ENCODE assay signal across 18 cellular contexts in the genomic region with DNA sequence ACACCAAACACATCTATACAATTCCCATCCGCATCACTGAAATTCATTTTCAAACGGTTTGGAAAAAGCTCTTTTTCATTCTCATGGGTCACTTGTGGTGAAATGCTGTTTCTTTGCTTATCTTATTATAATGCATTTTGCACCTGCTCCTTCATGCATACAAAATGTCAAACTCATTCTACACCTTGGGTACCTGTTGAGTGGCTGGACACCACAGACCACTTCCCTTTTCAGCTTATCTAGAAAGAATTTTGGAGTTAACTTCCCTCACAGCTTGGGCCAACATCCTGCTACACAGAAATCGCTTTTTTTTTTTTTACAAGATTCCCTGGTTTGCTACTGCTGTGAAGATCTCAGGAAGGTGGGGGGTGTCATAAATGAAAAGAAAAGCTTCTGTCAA. TPM values are rescaled to one million over a fixed set of nuclear protein-coding genes. Genes with fewer than 3 reads are reported as not detected.
DNase-seq lines count a peak whose midpoint lies in the region; ATAC-seq, FAIRE-seq and TF ChIP-seq lines count a peak whose summit lies in the region.
"Had no signal": no experiment of that assay in that cellular context is flagged by ENCODE, and none has a peak within 500 bp of the region (broad histone marks: within the 10 kb centered on the region; RNA-seq: fewer than 3 reads in every experiment).

No MANE protein-coding gene starts in this region.

- no peak for TF ChIP-seq POLR2A in K562 (conservative IDR thresholded peaks at IDR 0.05)

- H3F3A ChIP-seq in OCI-LY1 (ENCODE audit: insufficient read depth, low read length): no peaks in the 10 kb centered on the region

- no peaks in the 10 kb centered on the region for H3K9me2 ChIP-seq in OCI-LY1 (ENCODE audit: low read depth, low read length)

- 84% methylated on average over 3 of the region's 3 CpGs for WGBS in K562 (ENCODE audit: insufficient coverage, low coverage, missing lambda C conversion rate)

- in situ Hi-C loops in K562 (cut with MboI): no loop called here

- intact Hi-C loops in natural killer cell (cut with micrococcal nuclease) (no loop called here), K562 (cut with micrococcal nuclease) (no loop called here), lower lobe of right lung (cut with DNase I) (no loop called here)

- H3K4me3 ChIP-seq in OCI-LY1 (ENCODE audit: low read depth, low read length, poor library complexity, severe bottlenecking) (no peak overlapping the region), K562 (no peak overlapping the region), lower lobe of right lung (no peak overlapping the region)
- H3K4me3 ChIP-seq: pancreas, right atrium auricular region, thoracic aorta, uterus had no signal

- no peak overlapping the region for H2AFZ ChIP-seq in OCI-LY1 (ENCODE audit: low read length)
- H2AFZ ChIP-seq in K562 (ENCODE audit: low read depth, low read length): no peak overlapping the region

- no peaks in the 10 kb centered on the region for H3K27me3 Mint-ChIP-seq in natural killer cell treated with Interleukin-12 subunit alpha and Interleukin-12 subunit beta and Interleukin-15 and Interleukin-18, amount 100 ng/mL, for 72 hours
- no peaks in the 10 kb centered on the region for H3K27me3 Mint-ChIP-seq in natural killer cell (ENCODE audit: low read depth in 2 of 2)
- H3K27me3 Mint-ChIP-seq: naive thymus-derived CD4-positive, alpha-beta T cell had no signal

- TF ChIP-seq EP300 in K562 (IDR thresholded peaks at IDR 0.05; ENCODE audit: low read length): no peak

- H3K9me3 ChIP-seq in OCI-LY1 (ENCODE audit: low read length) (no peaks in the 10 kb centered on the region), K562 (replicated peaks; ENCODE audit: control insufficient read depth, insufficient read depth, low read depth, low read length) (no peaks in the 10 kb centered on the region), lower lobe of right lung (no peaks in the 10 kb centered on the region)
- H3K9me3 ChIP-seq: pancreas, right atrium auricular region, thoracic aorta, uterus had no signal

- H3K4me3 Mint-ChIP-seq in natural killer cell treated with Interleukin-12 subunit alpha and Interleukin-12 subunit beta and Interleukin-15 and Interleukin-18, amount 100 ng/mL, for 72 hours: peak overlapping the region; percentile 56
- no peak overlapping the region for H3K4me3 Mint-ChIP-seq in natural killer cell

- H3K4me1 Mint-ChIP-seq in natural killer cell treated with Interleukin-12 subunit alpha and Interleukin-12 subunit beta and Interleukin-15 and Interleukin-18, amount 100 ng/mL, for 72 hours (ENCODE audit: low read depth in 2 of 2): peaks cover 26 to 36% of the 10 kb centered on the region in 2 donors
- H3K4me1 Mint-ChIP-seq in natural killer cell: peaks cover 44 to 58% of the 10 kb centered on the region in 2 donors

- H3K9me3 Mint-ChIP-seq in natural killer cell treated with Interleukin-12 subunit alpha and Interleukin-12 subunit beta and Interleukin-15 and Interleukin-18, amount 100 ng/mL, for 72 hours: peaks cover 4% of the 10 kb centered on the region
- no peaks in the 10 kb centered on the region for H3K9me3 Mint-ChIP-seq in natural killer cell

- POLR2A ChIA-PET in K562 (lab: Yijun Ruan, JAX): interaction anchor here (0.7 to 1.1 kb wide), 3 partner anchors 68 to 336 kb away, joined by 3 to 4 read pairs (median 3); no protein-coding TSS in a partner anchor

- peaks cover 9% of the 10 kb centered on the region for H3K36me3 Mint-ChIP-seq in natural killer cell treated with Interleukin-12 subunit alpha and Interleukin-12 subunit beta and Interleukin-15 and Interleukin-18, amount 100 ng/mL, for 72 hours
- peaks cover 10% of the 10 kb centered on the region for H3K36me3 Mint-ChIP-seq in natural killer cell

- DNase-seq in natural killer cell treated with Interleukin-12 subunit alpha and Interleukin-12 subunit beta and Interleukin-15 and Interleukin-18, amount 100 ng/mL, for 72 hours (ENCODE audit: low spot score): no peak
- DNase-seq in natural killer cell: no peak
- no peak for DNase-seq in K562 (ENCODE audit: extremely low read depth in 1 of 4, low spot score in 3 of 4)
- no peak for DNase-seq in inferior parietal cortex (ENCODE audit: extremely low spot score)
- no peak for DNase-seq in lower lobe of right lung
- no peak for DNase-seq in NCI-H526 treated with DMSO at 0.1 percent for 48 hours (lab: John Stamatoyannopoulos, UW)
- DNase-seq: activated CD4-positive, alpha-beta T cell treated with anti-CD3 and anti-CD28 coated beads for 48 hours; left colon; naive thymus-derived CD4-positive, alpha-beta T cell; NCI-H1092 treated with DMSO at 0.1 percent for 48 hours; NCI-H187 treated with DMSO at 0.1 percent for 48 hours; NCI-H526; pancreas; uterus had no signal

- peaks cover 22% of the 10 kb centered on the region for H3K79me2 ChIP-seq in OCI-LY1 (ENCODE audit: insufficient read depth, low read length)
- peaks cover 50% of the 10 kb centered on the region for H3K79me2 ChIP-seq in K562 (ENCODE audit: control insufficient read depth, insufficient read depth, low read length)

- H3K27me3 ChIP-seq in OCI-LY1 (ENCODE audit: insufficient read depth, low read length): no peaks in the 10 kb centered on the region
- H3K27me3 ChIP-seq in K562 (ENCODE audit: control insufficient read depth in 2 of 2, insufficient read depth in 2 of 2, low read length in 2 of 2): no peaks in the 10 kb centered on the region
- H3K27me3 ChIP-seq in lower lobe of right lung (ENCODE audit: low read depth): no peaks in the 10 kb centered on the region
- H3K27me3 ChIP-seq: pancreas, right atrium auricular region, uterus had no signal

- no peak for TF ChIP-seq CTCF in natural killer cell (IDR thresholded peaks at IDR 0.05)
- no peak for TF ChIP-seq CTCF in OCI-LY1 (IDR thresholded peaks at IDR 0.05; ENCODE audit: low read length)
- no peak for TF ChIP-seq CTCF in K562 (IDR thresholded peaks at IDR 0.05 in 2 of 3, conservative IDR thresholded peaks at IDR 0.05 in 1 of 3; ENCODE audit: insufficient read depth in 2 of 3, low read depth in 1 of 3, low read length in 3 of 3)
- TF ChIP-seq CTCF in lower lobe of right lung (IDR thresholded peaks at IDR 0.05): no peak

- peak overlapping the region; percentile 95; the same call in 1 of the 2 replicates for H3K4me2 ChIP-seq in OCI-LY1 (ENCODE audit: low read length)
- no peak overlapping the region for H3K4me2 ChIP-seq in K562 (ENCODE audit: insufficient read depth, low read length)

- peak overlapping the region in 1 of 2 donors; percentile 25 for H3K27ac Mint-ChIP-seq in natural killer cell treated with Interleukin-12 subunit alpha and Interleukin-12 subunit beta and Interleukin-15 and Interleukin-18, amount 100 ng/mL, for 72 hours
- peak overlapping the region in 1 of 2 donors; percentile 36 for H3K27ac Mint-ChIP-seq in natural killer cell

- H3K4me1 ChIP-seq in OCI-LY1 (ENCODE audit: insufficient read depth, low read length, severe bottlenecking): peaks cover 34% of the 10 kb centered on the region
- H3K4me1 ChIP-seq in K562 (replicated peaks in 1 of 2; ENCODE audit: control insufficient read depth in 2 of 2, insufficient read depth in 2 of 2, low read length in 2 of 2): peaks cover 17 to 29% of the 10 kb centered on the region in 2 experiments
- peaks cover 25% of the 10 kb centered on the region for H3K4me1 ChIP-seq in lower lobe of right lung

- no peak for TF ChIP-seq RAD21 in K562 (CRISPR knock-in tag; conservative IDR thresholded peaks at IDR 0.05 in 1 of 2, IDR thresholded peaks at IDR 0.05 in 1 of 2)

- CTCF ChIA-PET in K562 (lab: Yijun Ruan, JAX; ENCODE audit: low intra/inter-chr PET ratio): no interaction called here

- H3K9me1 ChIP-seq in K562 (ENCODE audit: control insufficient read depth, insufficient read depth, low read length): no peaks in the 10 kb centered on the region

- H4K20me1 ChIP-seq in OCI-LY1 (ENCODE audit: insufficient read depth, low read length) (no peaks in the 10 kb centered on the region), K562 (replicated peaks; ENCODE audit: control insufficient read depth, insufficient read depth, low read length) (peaks cover 4% of the 10 kb centered on the region; the same call in 1 of the 2 replicates)

- H3K36me3 ChIP-seq in OCI-LY1 (ENCODE audit: insufficient read depth, low read length) (peaks cover 60% of the 10 kb centered on the region), K562 (ENCODE audit: control insufficient read depth, insufficient read depth, low read length) (peaks cover 65% of the 10 kb centered on the region), lower lobe of right lung (peaks cover 59% of the 10 kb centered on the region)
- H3K36me3 ChIP-seq: uterus had no signal

- no peak for FAIRE-seq in K562 (lab: Jason Lieb, UNC)
- FAIRE-seq: D721Med, pancreas had no signal

- H3K27ac ChIP-seq in OCI-LY1 (ENCODE audit: low read depth, low read length, poor library complexity, severe bottlenecking) (no peak overlapping the region), K562 (ENCODE audit: extremely low read depth, low read depth, low read length) (no peak overlapping the region), lower lobe of right lung (no peak overlapping the region)
- H3K27ac ChIP-seq: pancreas, right atrium auricular region, thoracic aorta, uterus had no signal

- BruUV-seq in K562 (replicated peaks; lab: Mats Ljungman, UMichigan): no TSS peak

- no peak for ATAC-seq in natural killer cell treated with Interleukin-12 subunit alpha and Interleukin-12 subunit beta and Interleukin-15 and Interleukin-18, amount 100 ng/mL, for 72 hours
- ATAC-seq in natural killer cell (no peak), K562 (no peak), lower lobe of right lung (no peak)
- ATAC-seq: left colon; naive thymus-derived CD4-positive, alpha-beta T cell; pancreas had no signal

- H3K9ac ChIP-seq in OCI-LY1 (ENCODE audit: low read length) (no peak overlapping the region), K562 (ENCODE audit: insufficient read depth in 1 of 2, low read depth in 2 of 2, low read length in 2 of 2) (no peak overlapping the region)

RNA-seq across cellular contexts. Expression of gene REXO4, which starts 2.7 kb away (rescaled TPM):
- 10 to 100 TPM; 34.3 to 55.1 TPM for total RNA-seq in natural killer cell treated with Interleukin-12 subunit alpha and Interleukin-12 subunit beta and Interleukin-15 and Interleukin-18, amount 100 ng/mL, for 72 hours
- total RNA-seq in natural killer cell: 10 to 100 TPM; 14.2 to 21.6 (median 18.8) TPM
- 33.3 and 49.1 TPM in 2 replicates for total RNA-seq in K562 (2011; cell fraction: chromatin; rRNA removed; ENCODE audit: low replicate concordance)
- total RNA-seq in K562 (2011; cell fraction: nucleolus; rRNA removed): 33.0 and 38.9 TPM in 2 replicates
- 25.6 and 35.8 TPM in 2 replicates for total RNA-seq in K562 (2011; cell fraction: nucleoplasm; rRNA removed)
- total RNA-seq in K562 (2014; rRNA removed): 70.5 and 72.9 TPM in 2 replicates
- 19.6 and 21.6 TPM in 2 replicates for total RNA-seq in K562 (2014; rRNA removed; fragmentation: Illumina TruSeq; extraction: Trizol)
- 31.1 and 31.3 TPM in 2 replicates for total RNA-seq in K562 (2015; rRNA removed; fragmentation: Illumina TruSeq; extraction: Trizol)
- total RNA-seq in K562 (2021): 56.4 and 57.9 TPM in 2 replicates
- polyA plus RNA-seq in K562 (2011; rRNA removed): 23.9 and 29.2 TPM in 2 replicates
- polyA plus RNA-seq in K562 (2011; cell fraction: cytosol; rRNA removed): 26.2 and 39.1 TPM in 2 replicates
- polyA plus RNA-seq in K562 (2011; cell fraction: nucleus; rRNA removed): 19.8 and 27.2 TPM in 2 replicates
- 22.0 and 39.1 TPM in 2 replicates for polyA plus RNA-seq in K562 (2012)
- polyA plus RNA-seq in K562 (2014; fragmentation: Illumina TruSeq; extraction: Trizol): 40.9 and 45.1 TPM in 2 replicates
- polyA plus RNA-seq in K562 (2014; fragmentation: Nextera tagmentation; extraction: Ambion mirVana): 1 to 10 TPM; 3.4 to 5.0 TPM
- 58.8 and 62.3 TPM in 2 replicates for polyA plus RNA-seq in K562 (2014; rRNA removed)
- 22.5 and 31.4 TPM in 2 replicates for polyA minus RNA-seq in K562 (2011; rRNA and poly(A)+ RNA removed)
- polyA minus RNA-seq in K562 (2011; cell fraction: cytosol; rRNA and poly(A)+ RNA removed): 17.9 and 24.8 TPM in 2 replicates
- 13.6 and 16.7 TPM in 2 replicates for polyA minus RNA-seq in K562 (2011; cell fraction: nucleus; rRNA and poly(A)+ RNA removed)
- total RNA-seq in lower lobe of right lung: 20.9 TPM

RNA-seq across cellular contexts. Expression of gene ADAMTS13, which starts 7.1 kb away (rescaled TPM):
- total RNA-seq in natural killer cell treated with Interleukin-12 subunit alpha and Interleukin-12 subunit beta and Interleukin-15 and Interleukin-18, amount 100 ng/mL, for 72 hours: 1 to 10 TPM in 1 of 2 donors, under 1 TPM in 1; 0.67 to 1.1 TPM
- 1 to 10 TPM; 2.3 to 3.0 (median 2.8) TPM for total RNA-seq in natural killer cell
- 0.51 and 1.4 TPM in 2 replicates for total RNA-seq in K562 (2011; cell fraction: chromatin; rRNA removed; ENCODE audit: low replicate concordance)
- 0.53 and 0.83 TPM in 2 replicates for total RNA-seq in K562 (2011; cell fraction: nucleolus; rRNA removed)
- total RNA-seq in K562 (2011; cell fraction: nucleoplasm; rRNA removed): 0.44 and 1.4 TPM in 2 replicates
- 0.04 TPM in 1 of 2 replicates, not detected in the other for total RNA-seq in K562 (2014; rRNA removed)
- not detected in 2 replicates for total RNA-seq in K562 (2014; rRNA removed; fragmentation: Illumina TruSeq; extraction: Trizol)
- total RNA-seq in K562 (2015; rRNA removed; fragmentation: Illumina TruSeq; extraction: Trizol): 0.04 TPM in 1 of 2 replicates, not detected in the other
- total RNA-seq in K562 (2021): 0.07 TPM in 1 of 2 replicates, not detected in the other
- 0.16 and 0.20 TPM in 2 replicates for polyA plus RNA-seq in K562 (2011; rRNA removed)
- polyA plus RNA-seq in K562 (2011; cell fraction: cytosol; rRNA removed): 0.10 and 0.16 TPM in 2 replicates
- 1.2 and 1.3 TPM in 2 replicates for polyA plus RNA-seq in K562 (2011; cell fraction: nucleus; rRNA removed)
- polyA plus RNA-seq in K562 (2012): 0.29 and 1.0 TPM in 2 replicates
- polyA plus RNA-seq in K562 (2014; fragmentation: Illumina TruSeq; extraction: Trizol): 0.03 TPM in 1 of 2 replicates, not detected in the other
- polyA plus RNA-seq in K562 (2014; fragmentation: Nextera tagmentation; extraction: Ambion mirVana): not detected
- polyA plus RNA-seq in K562 (2014; rRNA removed): 0.04 and 0.26 TPM in 2 replicates
- not detected in 2 replicates for polyA minus RNA-seq in K562 (2011; rRNA and poly(A)+ RNA removed)
- polyA minus RNA-seq in K562 (2011; cell fraction: cytosol; rRNA and poly(A)+ RNA removed): not detected in 2 replicates
- polyA minus RNA-seq in K562 (2011; cell fraction: nucleus; rRNA and poly(A)+ RNA removed): 0.33 and 0.40 TPM in 2 replicates
- 1.9 TPM for total RNA-seq in lower lobe of right lung

RNA-seq across cellular contexts. Expression of gene STKLD1, which starts 38.9 kb away (rescaled TPM):
- total RNA-seq in natural killer cell treated with Interleukin-12 subunit alpha and Interleukin-12 subunit beta and Interleukin-15 and Interleukin-18, amount 100 ng/mL, for 72 hours: under 1 TPM in 1 of 2 donors, not detected in 1; 0.19 TPM
- 1 to 10 TPM in 2 of 3 donors, under 1 TPM in 1; 0.53 to 2.9 (median 1.1) TPM for total RNA-seq in natural killer cell
- 1.6 and 2.8 TPM in 2 replicates for total RNA-seq in K562 (2011; cell fraction: chromatin; rRNA removed; ENCODE audit: low replicate concordance)
- total RNA-seq in K562 (2011; cell fraction: nucleolus; rRNA removed): 0.50 and 0.92 TPM in 2 replicates
- 0.69 and 1.3 TPM in 2 replicates for total RNA-seq in K562 (2011; cell fraction: nucleoplasm; rRNA removed)
- total RNA-seq in K562 (2014; rRNA removed): 0.53 TPM in 1 of 2 replicates, not detected in the other
- 0.19 and 0.36 TPM in 2 replicates for total RNA-seq in K562 (2014; rRNA removed; fragmentation: Illumina TruSeq; extraction: Trizol)
- total RNA-seq in K562 (2015; rRNA removed; fragmentation: Illumina TruSeq; extraction: Trizol): 0.26 and 0.65 TPM in 2 replicates
- 0.20 and 0.33 TPM in 2 replicates for total RNA-seq in K562 (2021)
- 0.60 and 1.2 TPM in 2 replicates for polyA plus RNA-seq in K562 (2011; rRNA removed)
- 0.60 and 0.85 TPM in 2 replicates for polyA plus RNA-seq in K562 (2011; cell fraction: cytosol; rRNA removed)
- 0.60 and 0.86 TPM in 2 replicates for polyA plus RNA-seq in K562 (2011; cell fraction: nucleus; rRNA removed)
- 0.82 and 1.7 TPM in 2 replicates for polyA plus RNA-seq in K562 (2012)
- polyA plus RNA-seq in K562 (2014; fragmentation: Illumina TruSeq; extraction: Trizol): 0.25 and 1.0 TPM in 2 replicates
- under 1 TPM in 1 of 2 experiments, not detected in 1; 0.10 TPM for polyA plus RNA-seq in K562 (2014; fragmentation: Nextera tagmentation; extraction: Ambion mirVana)
- polyA plus RNA-seq in K562 (2014; rRNA removed): 0.13 and 0.61 TPM in 2 replicates
- polyA minus RNA-seq in K562 (2011; rRNA and poly(A)+ RNA removed): 0.39 and 0.81 TPM in 2 replicates
- polyA minus RNA-seq in K562 (2011; cell fraction: cytosol; rRNA and poly(A)+ RNA removed): 0.86 TPM in 1 of 2 replicates, not detected in the other
- 0.27 and 0.44 TPM in 2 replicates for polyA minus RNA-seq in K562 (2011; cell fraction: nucleus; rRNA and poly(A)+ RNA removed)
- 1.6 TPM for total RNA-seq in lower lobe of right lung

RNA-seq across cellular contexts. Expression of gene SURF4, which starts 39.2 kb away (rescaled TPM):
- total RNA-seq in natural killer cell treated with Interleukin-12 subunit alpha and Interleukin-12 subunit beta and Interleukin-15 and Interleukin-18, amount 100 ng/mL, for 72 hours: 100 to 1,000 TPM; 390 to 433 TPM
- total RNA-seq in natural killer cell (100 to 1,000 TPM; 111 to 135 (median 114) TPM), K562 (2014; rRNA removed) (158 and 200 TPM in 2 replicates), K562 (2014; rRNA removed; fragmentation: Illumina TruSeq; extraction: Trizol) (110 and 137 TPM in 2 replicates), K562 (2015; rRNA removed; fragmentation: Illumina TruSeq; extraction: Trizol) (128 and 130 TPM in 2 replicates), K562 (2021) (175 and 181 TPM in 2 replicates), lower lobe of right lung (126 TPM)
- total RNA-seq in K562 (2011; cell fraction: chromatin; rRNA removed; ENCODE audit: low replicate concordance): 165 and 371 TPM in 2 replicates
- 360 and 416 TPM in 2 replicates for total RNA-seq in K562 (2011; cell fraction: nucleolus; rRNA removed)
- total RNA-seq in K562 (2011; cell fraction: nucleoplasm; rRNA removed): 387 and 460 TPM in 2 replicates
- polyA plus RNA-seq in K562 (2011; rRNA removed) (174 and 176 TPM in 2 replicates), K562 (2014; fragmentation: Illumina TruSeq; extraction: Trizol) (144 and 148 TPM in 2 replicates), K562 (2014; fragmentation: Nextera tagmentation; extraction: Ambion mirVana) (10 to 100 TPM in 1 of 2 experiments, 1 to 10 TPM in 1; 8.4 to 13.5 TPM), K562 (2014; rRNA removed) (116 and 147 TPM in 2 replicates)
- 241 and 245 TPM in 2 replicates for polyA plus RNA-seq in K562 (2011; cell fraction: cytosol; rRNA removed)
- polyA plus RNA-seq in K562 (2011; cell fraction: nucleus; rRNA removed): 131 and 161 TPM in 2 replicates
- polyA plus RNA-seq in K562 (2012): 137 and 203 TPM in 2 replicates
- polyA minus RNA-seq in K562 (2011; rRNA and poly(A)+ RNA removed): 117 and 140 TPM in 2 replicates
- 116 and 143 TPM in 2 replicates for polyA minus RNA-seq in K562 (2011; cell fraction: cytosol; rRNA and poly(A)+ RNA removed)
- 25.7 and 40.3 TPM in 2 replicates for polyA minus RNA-seq in K562 (2011; cell fraction: nucleus; rRNA and poly(A)+ RNA removed)

RNA-seq across cellular contexts. Expression of gene CACFD1, which starts 44.7 kb away (rescaled TPM):
- total RNA-seq in natural killer cell treated with Interleukin-12 subunit alpha and Interleukin-12 subunit beta and Interleukin-15 and Interleukin-18, amount 100 ng/mL, for 72 hours: 1 to 10 TPM; 2.4 to 7.0 TPM
- total RNA-seq in natural killer cell: 1 to 10 TPM; 4.5 to 8.3 (median 5.4) TPM
- total RNA-seq in K562 (2011; cell fraction: chromatin; rRNA removed; ENCODE audit: low replicate concordance): 2.9 and 4.1 TPM in 2 replicates
- total RNA-seq in K562 (2011; cell fraction: nucleolus; rRNA removed): 3.4 and 4.7 TPM in 2 replicates
- total RNA-seq in K562 (2011; cell fraction: nucleoplasm; rRNA removed): 3.2 and 5.5 TPM in 2 replicates
- total RNA-seq in K562 (2014; rRNA removed): 1.1 and 1.2 TPM in 2 replicates
- 0.11 and 0.13 TPM in 2 replicates for total RNA-seq in K562 (2014; rRNA removed; fragmentation: Illumina TruSeq; extraction: Trizol)
- 0.54 and 0.64 TPM in 2 replicates for total RNA-seq in K562 (2015; rRNA removed; fragmentation: Illumina TruSeq; extraction: Trizol)
- total RNA-seq in K562 (2021): 1.4 and 1.8 TPM in 2 replicates
- polyA plus RNA-seq in K562 (2011; rRNA removed): 0.87 and 1.2 TPM in 2 replicates
- 0.77 and 1.1 TPM in 2 replicates for polyA plus RNA-seq in K562 (2011; cell fraction: cytosol; rRNA removed)
- 1.3 and 2.3 TPM in 2 replicates for polyA plus RNA-seq in K562 (2011; cell fraction: nucleus; rRNA removed)
- polyA plus RNA-seq in K562 (2012): 0.89 and 3.8 TPM in 2 replicates
- polyA plus RNA-seq in K562 (2014; fragmentation: Illumina TruSeq; extraction: Trizol): 0.16 and 0.37 TPM in 2 replicates
- not detected for polyA plus RNA-seq in K562 (2014; fragmentation: Nextera tagmentation; extraction: Ambion mirVana)
- polyA plus RNA-seq in K562 (2014; rRNA removed): 1.1 and 1.4 TPM in 2 replicates
- 0.57 and 0.70 TPM in 2 replicates for polyA minus RNA-seq in K562 (2011; rRNA and poly(A)+ RNA removed)
- 0.67 and 0.82 TPM in 2 replicates for polyA minus RNA-seq in K562 (2011; cell fraction: cytosol; rRNA and poly(A)+ RNA removed)
- polyA minus RNA-seq in K562 (2011; cell fraction: nucleus; rRNA and poly(A)+ RNA removed): 1.7 and 1.8 TPM in 2 replicates
- 34.3 TPM for total RNA-seq in lower lobe of right lung
